ENCODE assay signal across 15 cellular contexts in the genomic region with DNA sequence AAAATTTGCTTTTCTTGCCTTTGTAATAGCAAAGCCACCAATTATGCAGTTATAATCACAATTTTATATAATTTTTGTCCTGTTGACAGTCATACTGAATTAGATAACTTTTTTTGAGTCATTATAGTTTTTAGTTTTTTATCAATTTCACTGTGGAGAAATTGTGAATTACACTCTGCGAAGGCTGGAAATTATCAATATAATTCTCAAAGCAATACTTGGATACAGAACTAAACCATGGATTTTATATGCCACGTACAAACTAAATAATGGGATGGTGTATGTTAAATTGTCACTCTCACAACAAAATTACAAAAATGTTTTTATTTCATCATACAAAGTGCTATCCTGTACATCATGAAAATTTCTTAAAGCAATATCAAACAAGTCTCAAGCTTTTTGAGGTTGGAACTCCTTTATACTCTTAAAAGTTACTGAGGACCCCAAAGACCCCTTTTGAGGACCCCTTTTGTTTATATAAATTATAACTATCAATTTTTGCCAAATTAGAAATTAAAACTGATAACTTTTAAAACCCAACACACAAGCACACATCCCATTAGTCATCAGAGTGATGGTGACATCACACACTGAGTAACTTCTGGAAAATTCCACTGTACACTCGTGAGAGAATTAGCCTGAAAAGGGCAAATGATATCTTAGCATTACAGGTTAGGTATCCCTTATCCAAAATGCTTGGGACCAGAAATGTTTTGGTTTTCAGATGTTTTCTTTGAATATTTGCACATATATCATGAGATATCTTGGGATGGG. TPM values are rescaled to one million over a fixed set of nuclear protein-coding genes. Genes with fewer than 3 reads are reported as not detected.
A peak's percentile ranks its signal among the peaks of the same experiment; 100 is the strongest.
DNase-seq lines count a peak whose midpoint lies in the region; ATAC-seq and TF ChIP-seq lines count a peak whose summit lies in the region.
"Had no signal": no experiment of that assay in that cellular context is flagged by ENCODE, and none has a peak within 500 bp of the region (broad histone marks: within the 10 kb centered on the region; RNA-seq: fewer than 3 reads in every experiment).

No MANE protein-coding gene starts in this region.

- no peaks in the 10 kb centered on the region for H3K9me3 ChIP-seq in CD4-positive, alpha-beta T cell (ENCODE audit: control insufficient read depth, low read length)
- H3K9me3 ChIP-seq: vagina had no signal

- no peak overlapping the region for H3K27ac ChIP-seq in CD4-positive, alpha-beta T cell (ENCODE audit: low read depth, low read length)
- H3K27ac ChIP-seq: skin epidermis, vagina had no signal

- peaks cover 6% of the 10 kb centered on the region for H3K27me3 Mint-ChIP-seq in type B pancreatic cell
- H3K27me3 Mint-ChIP-seq in CD4-positive, alpha-beta T cell: no peaks in the 10 kb centered on the region

- no peak overlapping the region for H3K4me3 Mint-ChIP-seq in type B pancreatic cell
- H3K4me3 Mint-ChIP-seq in CD4-positive, alpha-beta T cell: no peak overlapping the region
- H3K4me3 Mint-ChIP-seq: activated CD4-positive, alpha-beta memory T cell treated with anti-CD3 and anti-CD28 coated beads, Interleukin-2, amount 10 ng/mL, durations not matched to agents 7 days and 5 days; natural killer cell had no signal

- CTCF ChIA-PET in CD4-positive, alpha-beta T cell (lab: Charles Lee): no interaction called here

- peak; percentile 58; the same call in 2 of the 3 replicates for ATAC-seq in SK-N-SH treated with all-trans-retinoic acid at 6 μM for 48 hours
- ATAC-seq in GM21619 (IDR thresholded peaks at IDR 0.05; ENCODE audit: unreplicated experiment): no peak
- no peak for ATAC-seq in CD4-positive, alpha-beta T cell (ENCODE audit: poor library complexity)
- ATAC-seq: natural killer cell had no signal

- H3K4me3 ChIP-seq in fibroblast of villous mesenchyme (ENCODE audit: low read depth, low read length): no peak overlapping the region
- H3K4me3 ChIP-seq: skin epidermis, vagina had no signal

- H3K27ac Mint-ChIP-seq in type B pancreatic cell: no peak overlapping the region
- no peak overlapping the region for H3K27ac Mint-ChIP-seq in CD4-positive, alpha-beta T cell
- H3K27ac Mint-ChIP-seq: activated CD4-positive, alpha-beta memory T cell treated with anti-CD3 and anti-CD28 coated beads, Interleukin-2, amount 10 ng/mL, durations not matched to agents 7 days and 5 days; natural killer cell had no signal

- H3K4me1 Mint-ChIP-seq in type B pancreatic cell (ENCODE audit: unreplicated experiment): peaks cover 8% of the 10 kb centered on the region
- no peaks in the 10 kb centered on the region for H3K4me1 Mint-ChIP-seq in CD4-positive, alpha-beta T cell (ENCODE audit: low read depth)
- H3K4me1 Mint-ChIP-seq: natural killer cell had no signal

- peaks cover 5% of the 10 kb centered on the region for H3K27me3 ChIP-seq in CD4-positive, alpha-beta T cell (ENCODE audit: control insufficient read depth, insufficient read depth, low read length)
- H3K27me3 ChIP-seq: vagina had no signal

- in situ Hi-C loops in G401 (cut with HindIII; ENCODE audit: low sequenced_read_pairs): no loop called here

- no peak for TF ChIP-seq CTCF in fibroblast of villous mesenchyme (IDR thresholded peaks at IDR 0.05; ENCODE audit: insufficient read depth, low read depth, low read length)
- TF ChIP-seq CTCF in type B pancreatic cell (conservative IDR thresholded peaks at IDR 0.05): peak; percentile 60
- TF ChIP-seq CTCF in CD4-positive, alpha-beta T cell (IDR thresholded peaks at IDR 0.05): no peak

- peaks cover 5% of the 10 kb centered on the region for H3K9me3 Mint-ChIP-seq in type B pancreatic cell
- no peaks in the 10 kb centered on the region for H3K9me3 Mint-ChIP-seq in CD4-positive, alpha-beta T cell
- H3K9me3 Mint-ChIP-seq: activated CD4-positive, alpha-beta memory T cell treated with anti-CD3 and anti-CD28 coated beads, Interleukin-2, amount 10 ng/mL, durations not matched to agents 7 days and 5 days; natural killer cell had no signal

- intact Hi-C loops in CD4-positive, alpha-beta T cell (cut with DNase I, micrococcal nuclease): no loop called here

- H3K36me3 Mint-ChIP-seq in type B pancreatic cell: no peaks in the 10 kb centered on the region
- no peaks in the 10 kb centered on the region for H3K36me3 Mint-ChIP-seq in CD4-positive, alpha-beta T cell (ENCODE audit: low read depth)
- H3K36me3 Mint-ChIP-seq: natural killer cell had no signal

- peak; percentile 15 for DNase-seq in stimulated activated CD4-positive, alpha-beta T cell treated with anti-CD3 and anti-CD28 coated beads, Interleukin-2, amount 100 ng/mL, for 4 hours (ENCODE audit: low read depth)
- DNase-seq in stimulated activated CD4-positive, alpha-beta T cell treated with anti-CD3 and anti-CD28 coated beads, Interleukin-2, amount 100 ng/mL, for 24 hours: no peak
- DNase-seq in fibroblast of villous mesenchyme (ENCODE audit: low read depth) (peak; percentile 82), type B pancreatic cell (ENCODE audit: extremely low spot score, unreplicated experiment) (no peak), G401 (ENCODE audit: low spot score) (no peak)
- DNase-seq in CD4-positive, alpha-beta T cell: no peak
- DNase-seq: activated CD4-positive, alpha-beta memory T cell treated with anti-CD3 and anti-CD28 coated beads, Interleukin-2, amount 10 ng/mL, durations not matched to agents 7 days and 5 days; C1 segment of cervical spinal cord; natural killer cell; NCI-H2029 had no signal

- POLR2A ChIA-PET in CD4-positive, alpha-beta T cell (lab: Charles Lee): no interaction called here

TF ChIP-seq in SK-N-SH treated with all-trans-retinoic acid at 6 μM for 48 hours, 23 proteins besides CTCF, POLR2A, EP300 and RAD21 (continues in another document):
- TF ChIP-seq, protein P1, sequence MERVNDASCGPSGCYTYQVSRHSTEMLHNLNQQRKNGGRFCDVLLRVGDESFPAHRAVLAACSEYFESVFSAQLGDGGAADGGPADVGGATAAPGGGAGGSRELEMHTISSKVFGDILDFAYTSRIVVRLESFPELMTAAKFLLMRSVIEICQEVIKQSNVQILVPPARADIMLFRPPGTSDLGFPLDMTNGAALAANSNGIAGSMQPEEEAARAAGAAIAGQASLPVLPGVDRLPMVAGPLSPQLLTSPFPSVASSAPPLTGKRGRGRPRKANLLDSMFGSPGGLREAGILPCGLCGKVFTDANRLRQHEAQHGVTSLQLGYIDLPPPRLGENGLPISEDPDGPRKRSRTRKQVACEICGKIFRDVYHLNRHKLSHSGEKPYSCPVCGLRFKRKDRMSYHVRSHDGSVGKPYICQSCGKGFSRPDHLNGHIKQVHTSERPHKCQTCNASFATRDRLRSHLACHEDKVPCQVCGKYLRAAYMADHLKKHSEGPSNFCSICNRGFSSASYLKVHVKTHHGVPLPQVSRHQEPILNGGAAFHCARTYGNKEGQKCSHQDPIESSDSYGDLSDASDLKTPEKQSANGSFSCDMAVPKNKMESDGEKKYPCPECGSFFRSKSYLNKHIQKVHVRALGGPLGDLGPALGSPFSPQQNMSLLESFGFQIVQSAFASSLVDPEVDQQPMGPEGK (CRISPR knock-in tag; IDR thresholded peaks at IDR 0.05; ENCODE audit: borderline replicate concordance): no peak
- TF ChIP-seq ZNF565 (CRISPR knock-in tag; conservative IDR thresholded peaks at IDR 0.05; ENCODE audit: low read depth) (no peak), OSR1 (CRISPR knock-in tag; IDR thresholded peaks at IDR 0.05) (no peak), ISL1 (CRISPR knock-in tag; IDR thresholded peaks at IDR 0.05) (no peak), ESRRG (CRISPR knock-in tag; IDR thresholded peaks at IDR 0.05) (no peak), ZNF70 (CRISPR knock-in tag; IDR thresholded peaks at IDR 0.05) (no peak), GLIS3 (CRISPR knock-in tag; IDR thresholded peaks at IDR 0.05) (no peak)
- TF ChIP-seq, protein P2, sequence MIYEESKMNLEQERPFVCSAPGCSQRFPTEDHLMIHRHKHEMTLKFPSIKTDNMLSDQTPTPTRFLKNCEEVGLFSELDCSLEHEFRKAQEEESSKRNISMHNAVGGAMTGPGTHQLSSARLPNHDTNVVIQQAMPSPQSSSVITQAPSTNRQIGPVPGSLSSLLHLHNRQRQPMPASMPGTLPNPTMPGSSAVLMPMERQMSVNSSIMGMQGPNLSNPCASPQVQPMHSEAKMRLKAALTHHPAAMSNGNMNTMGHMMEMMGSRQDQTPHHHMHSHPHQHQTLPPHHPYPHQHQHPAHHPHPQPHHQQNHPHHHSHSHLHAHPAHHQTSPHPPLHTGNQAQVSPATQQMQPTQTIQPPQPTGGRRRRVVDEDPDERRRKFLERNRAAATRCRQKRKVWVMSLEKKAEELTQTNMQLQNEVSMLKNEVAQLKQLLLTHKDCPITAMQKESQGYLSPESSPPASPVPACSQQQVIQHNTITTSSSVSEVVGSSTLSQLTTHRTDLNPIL (CRISPR knock-in tag; IDR thresholded peaks at IDR 0.05; ENCODE audit: low read depth): no peak

RNA-seq across cellular contexts. Expression of a gene that starts 19.8 kb away (rescaled TPM):
- total RNA-seq in fibroblast of villous mesenchyme: not detected in 2 replicates
- 0.55 TPM in 1 of 2 replicates, not detected in the other for total RNA-seq in type B pancreatic cell (ENCODE audit: low replicate concordance)
- total RNA-seq in G401 (2014; rRNA removed; shearing (Covaris generic)): not detected in 2 replicates
- not detected for total RNA-seq in CD4-positive, alpha-beta T cell
- total RNA-seq: activated CD4-positive, alpha-beta memory T cell treated with anti-CD3 and anti-CD28 coated beads, Interleukin-2, amount 10 ng/mL, durations not matched to agents 7 days and 5 days; natural killer cell; T-helper 1 cell treated with Interleukin-12 subunit alpha and Interleukin-12 subunit beta and Interleukin-4 antibody, amounts not matched to agents 30 ng/mL and 1 ng/mL, for 36 hours; vagina had no signal

RNA-seq across cellular contexts. Expression of a gene that starts 27.0 kb away (rescaled TPM):
- total RNA-seq in fibroblast of villous mesenchyme (3.0 and 3.9 TPM in 2 replicates), type B pancreatic cell (ENCODE audit: low replicate concordance) (0.14 and 1.7 TPM in 2 replicates)
- total RNA-seq in G401 (2014; rRNA removed; shearing (Covaris generic)): not detected in 2 replicates
- total RNA-seq in CD4-positive, alpha-beta T cell: not detected

RNA-seq across cellular contexts. Expression of a gene that starts 31.0 kb away (rescaled TPM):
- total RNA-seq in fibroblast of villous mesenchyme (not detected in 2 replicates), type B pancreatic cell (ENCODE audit: low replicate concordance) (0.95 and 0.97 TPM in 2 replicates)
- total RNA-seq in G401 (2014; rRNA removed; shearing (Covaris generic)): not detected in 2 replicates
- total RNA-seq in CD4-positive, alpha-beta T cell: not detected
- total RNA-seq: activated CD4-positive, alpha-beta memory T cell treated with anti-CD3 and anti-CD28 coated beads, Interleukin-2, amount 10 ng/mL, durations not matched to agents 7 days and 5 days; natural killer cell; T-helper 1 cell treated with Interleukin-12 subunit alpha and Interleukin-12 subunit beta and Interleukin-4 antibody, amounts not matched to agents 30 ng/mL and 1 ng/mL, for 36 hours; vagina had no signal

RNA-seq across cellular contexts. Expression of a gene that starts 42.0 kb away (rescaled TPM):
- total RNA-seq in fibroblast of villous mesenchyme: not detected in 2 replicates
- total RNA-seq in type B pancreatic cell (ENCODE audit: low replicate concordance): 0.22 TPM in 1 of 2 replicates, not detected in the other
- total RNA-seq in G401 (2014; rRNA removed; shearing (Covaris generic)): 0.37 and 1.6 TPM in 2 replicates
- total RNA-seq in CD4-positive, alpha-beta T cell: not detected
- total RNA-seq: activated CD4-positive, alpha-beta memory T cell treated with anti-CD3 and anti-CD28 coated beads, Interleukin-2, amount 10 ng/mL, durations not matched to agents 7 days and 5 days; natural killer cell; T-helper 1 cell treated with Interleukin-12 subunit alpha and Interleukin-12 subunit beta and Interleukin-4 antibody, amounts not matched to agents 30 ng/mL and 1 ng/mL, for 36 hours; vagina had no signal

Comparison
In these comparisons a context has a peak if more than half of its experiments do, and no peak if none do; other contexts are left out.
1. DNase-seq: peak in stimulated activated CD4-positive, alpha-beta T cell treated with anti-CD3 and anti-CD28 coated beads, Interleukin-2, amount 100 ng/mL, for 4 hours (single experiment) and fibroblast of villous mesenchyme (single experiment); none in stimulated activated CD4-positive, alpha-beta T cell treated with anti-CD3 and anti-CD28 coated beads, Interleukin-2, amount 100 ng/mL, for 24 hours (0 of 2), type B pancreatic cell (single experiment), G401 (single experiment) and CD4-positive, alpha-beta T cell (0 of 10).